Comparison of ENCODE assay signal across 1 cellular context in genomic region chr12:6470375-6471163, GRCh38.
A peak's percentile ranks its signal among the peaks of the same experiment; 100 is the strongest.
TF ChIP-seq lines count a peak whose summit lies in the region.

Gene VAMP1, minus strand, starts transcription at chr12:6470677. Its CDS starts 146 bp downstream, at chr12:6470531.

TF ChIP-seq in HepG2, 621 proteins besides CTCF, POLR2A, EP300 and RAD21 (continued from another document and continues in another):
- TF ChIP-seq TFDP2 (CRISPR knock-in tag; IDR thresholded peaks at IDR 0.05) (peak; percentile 72), LBX2 (CRISPR knock-in tag; IDR thresholded peaks at IDR 0.05; ENCODE audit: borderline replicate concordance) (no peak), HCFC1 (IDR thresholded peaks at IDR 0.05; ENCODE audit: low read depth, low read length) (no peak), ZNF878 (CRISPR knock-in tag; IDR thresholded peaks at IDR 0.05) (0 out of 2 replicates have a peak, but pooled peaks have one; percentile 68), HMGXB3 (CRISPR knock-in tag; IDR thresholded peaks at IDR 0.05; ENCODE audit: borderline replicate concordance) (peak; percentile 85; the same call in 1 of the 2 replicates), AGO2 (optimal IDR thresholded peaks at IDR 0.05; ENCODE audit: low read depth, low read length) (peak; percentile 78), CBX2 (IDR thresholded peaks at IDR 0.05; ENCODE audit: low read depth, low read length) (no peak), CBX2 (CRISPR knock-in tag; IDR thresholded peaks at IDR 0.05; ENCODE audit: low read depth) (no peak), ZNF562 (CRISPR knock-in tag; IDR thresholded peaks at IDR 0.05; ENCODE audit: borderline replicate concordance) (no peak), POGK (CRISPR knock-in tag; conservative IDR thresholded peaks at IDR 0.05) (0 out of 2 replicates have a peak, but pooled peaks have one; percentile 35), ZNF790 (CRISPR knock-in tag; IDR thresholded peaks at IDR 0.05; ENCODE audit: borderline replicate concordance) (no peak), PHB2 (IDR thresholded peaks at IDR 0.05; ENCODE audit: partially characterized antibody) (no peak), SOX13 (IDR thresholded peaks at IDR 0.05) (no peak), SOX13 (CRISPR knock-in tag; conservative IDR thresholded peaks at IDR 0.05 in 1 of 2, IDR thresholded peaks at IDR 0.05 in 1 of 2) (no peak; a peak in 1 of 4 replicates), ZNF543 (CRISPR knock-in tag; IDR thresholded peaks at IDR 0.05) (peak; percentile 90; the same call in 1 of the 2 replicates), MAZ (IDR thresholded peaks at IDR 0.05; ENCODE audit: borderline replicate concordance, low read depth, low read length) (no peak), MAZ (CRISPR knock-in tag; IDR thresholded peaks at IDR 0.05; ENCODE audit: low read depth) (peak; percentile 93), NR0B2 (CRISPR knock-in tag; IDR thresholded peaks at IDR 0.05) (peak; percentile 78; the same call in 1 of the 2 replicates), ZHX2 (IDR thresholded peaks at IDR 0.05; ENCODE audit: low read depth) (no peak), ZHX2 (CRISPR knock-in tag; IDR thresholded peaks at IDR 0.05; ENCODE audit: borderline replicate concordance) (no peak; the same call in 1 of the 2 replicates), ZNF234 (CRISPR knock-in tag; conservative IDR thresholded peaks at IDR 0.05) (no peak), NFATC3 (CRISPR knock-in tag; IDR thresholded peaks at IDR 0.05) (no peak), HOXA9 (CRISPR knock-in tag; IDR thresholded peaks at IDR 0.05; ENCODE audit: borderline replicate concordance) (no peak), PHF8 (CRISPR knock-in tag; IDR thresholded peaks at IDR 0.05) (peak; percentile 89), SP5 (CRISPR knock-in tag; IDR thresholded peaks at IDR 0.05; ENCODE audit: borderline replicate concordance, low read depth) (peak; percentile 27; the same call in 1 of the 2 replicates), ZNF574 (CRISPR knock-in tag; IDR thresholded peaks at IDR 0.05) (peak; percentile 65), TIGD3 (CRISPR knock-in tag; IDR thresholded peaks at IDR 0.05; ENCODE audit: borderline replicate concordance) (no peak), SMAD1 (CRISPR knock-in tag; IDR thresholded peaks at IDR 0.05; ENCODE audit: borderline replicate concordance, low read depth) (0 out of 2 replicates have a peak, but pooled peaks have one; percentile 31), ZNF691 (CRISPR knock-in tag; IDR thresholded peaks at IDR 0.05; ENCODE audit: borderline replicate concordance, low read depth) (peak; percentile 35; the same call in 1 of the 2 replicates), ZNF414 (CRISPR knock-in tag; IDR thresholded peaks at IDR 0.05) (peak; percentile 76; the same call in 1 of the 2 replicates), KAT2B (IDR thresholded peaks at IDR 0.05; ENCODE audit: borderline replicate concordance, low read depth, low read length) (no peak), ZFYVE20 (CRISPR knock-in tag; IDR thresholded peaks at IDR 0.05; ENCODE audit: borderline replicate concordance, low read depth) (0 out of 2 replicates have a peak, but pooled peaks have one; percentile 29), ZNF777 (CRISPR knock-in tag; IDR thresholded peaks at IDR 0.05) (no peak; the same call in 1 of the 2 replicates), IKZF1 (IDR thresholded peaks at IDR 0.05) (no peak), PAF1 (CRISPR knock-in tag; IDR thresholded peaks at IDR 0.05) (0 out of 2 replicates have a peak, but pooled peaks have one; percentile 54), SIX1 (CRISPR knock-in tag; IDR thresholded peaks at IDR 0.05; ENCODE audit: borderline replicate concordance) (no peak), ARNT2 (CRISPR knock-in tag; IDR thresholded peaks at IDR 0.05; ENCODE audit: low read depth) (peak; percentile 78; the same call in 1 of the 2 replicates), MED1 (CRISPR knock-in tag; IDR thresholded peaks at IDR 0.05) (peak; percentile 59)
